8 cellular contexts compared by ENCODE assay signal in genomic region chr20:50292324-50293243, GRCh38.
DNase-seq lines count a peak whose midpoint lies in the region; ATAC-seq and TF ChIP-seq lines count a peak whose summit lies in the region.

No MANE protein-coding gene starts in this region.

- H3K27ac Mint-ChIP-seq in type B pancreatic cell, result no peak overlapping the region

- peak overlapping the region; percentile 33 for H3K27ac ChIP-seq in adipose tissue (ENCODE audit: low read depth, low read length)
- H3K27ac ChIP-seq in right cardiac atrium (ENCODE audit: low read length), result peak overlapping the region; percentile 69

- intact Hi-C loops in right cardiac atrium (cut with DNase I), result no loop called here

- H3K4me1 ChIP-seq in right cardiac atrium (ENCODE audit: control insufficient read depth, insufficient read depth, low read length), result peaks cover 5% of the 10 kb centered on the region

- TF ChIP-seq CTCF in type B pancreatic cell (conservative IDR thresholded peaks at IDR 0.05), result no peak

- no peaks in the 10 kb centered on the region for H3K9me3 ChIP-seq in right cardiac atrium (ENCODE audit: control insufficient read depth, low read length)

- no peaks in the 10 kb centered on the region for H3K27me3 Mint-ChIP-seq in type B pancreatic cell

- peaks cover 8% of the 10 kb centered on the region for H3K4me1 Mint-ChIP-seq in type B pancreatic cell (ENCODE audit: unreplicated experiment)

- no peaks in the 10 kb centered on the region for H3K36me3 Mint-ChIP-seq in type B pancreatic cell

- H3K9me3 Mint-ChIP-seq in type B pancreatic cell, result no peaks in the 10 kb centered on the region

- peak; percentile 88 to 90 for ATAC-seq in right cardiac atrium

- H3K4me3 ChIP-seq in right cardiac atrium (ENCODE audit: low read length), result no peak overlapping the region

- 30 to 43% (median 36%) methylated on average over 28 to 30 of the region's 30 CpGs for WGBS in adipose tissue, 3 donors
- 36% methylated on average over 30 of the region's 30 CpGs for WGBS in right cardiac atrium

- H3K27me3 ChIP-seq in right cardiac atrium (ENCODE audit: control insufficient read depth, insufficient read depth), result no peaks in the 10 kb centered on the region

- DNase-seq in AG20443 (ENCODE audit: low spot score), result peak; percentile 92
- DNase-seq in HuH-7 (ENCODE audit: low spot score), result peak; percentile 96
- peak; percentile 97 to 98 (median 97) for DNase-seq in right cardiac atrium
- DNase-seq in renal cortical epithelial cell (ENCODE audit: low read depth), result peak; percentile 95
- no peak for DNase-seq in type B pancreatic cell (ENCODE audit: extremely low spot score, unreplicated experiment)
- no peak for DNase-seq in NCI-H1417 treated with DMSO at 0.1 percent for 48 hours (lab: John Stamatoyannopoulos, UW)
- DNase-seq in retina, result no peak

- no peak overlapping the region for H3K4me3 Mint-ChIP-seq in type B pancreatic cell

Comparison
In these comparisons a context has a peak if more than half of its experiments do, and no peak if none do; other contexts are left out.
1. DNase-seq: peak in AG20443 (single experiment), HuH-7 (single experiment), right cardiac atrium (3 of 3) and renal cortical epithelial cell (single experiment); none in type B pancreatic cell (single experiment), NCI-H1417 treated with DMSO at 0.1 percent for 48 hours (single experiment) and retina (single experiment).